In the genomic region with DNA sequence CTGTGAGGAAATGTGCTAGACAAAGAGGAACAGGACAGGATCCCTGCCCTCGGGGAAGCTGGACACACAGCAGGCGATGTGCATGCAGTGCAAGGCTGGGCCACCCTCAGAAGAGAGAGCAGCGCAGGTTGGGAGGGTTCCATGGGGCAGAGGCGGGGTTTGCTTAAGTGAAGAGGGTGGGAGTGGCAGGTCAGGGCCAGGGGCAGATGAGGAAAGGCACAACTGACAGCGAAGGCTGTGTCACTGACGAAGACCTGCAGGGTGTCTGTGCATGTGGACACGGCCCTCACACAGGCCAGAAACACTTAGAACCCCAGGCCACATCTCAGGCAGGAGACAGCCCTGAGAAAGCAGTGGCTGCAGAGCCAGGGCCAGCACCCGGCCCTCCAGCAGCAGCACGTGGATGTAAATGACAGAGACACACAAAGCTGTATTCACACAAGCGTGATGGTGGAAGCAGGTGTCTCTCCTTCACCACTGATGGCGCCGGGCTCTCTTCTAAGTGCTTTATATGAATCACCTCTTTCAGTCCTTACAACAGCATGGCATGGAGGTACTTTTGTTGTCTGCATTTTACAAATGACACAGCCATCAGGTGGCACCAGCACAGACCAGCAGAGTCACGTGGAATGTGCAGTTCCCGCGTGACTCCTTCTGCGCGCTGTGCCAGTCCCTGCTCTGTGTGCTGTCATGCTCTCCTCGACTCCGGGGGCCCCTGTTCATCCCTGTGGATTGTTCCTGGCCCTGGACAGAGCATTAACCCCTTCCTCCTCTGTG, we compare ENCODE assay signal across 17 cellular contexts. TPM values are rescaled to one million over a fixed set of nuclear protein-coding genes. Genes with fewer than 3 reads are reported as not detected.
DNase-seq lines count a peak whose midpoint lies in the region; ATAC-seq, FAIRE-seq and TF ChIP-seq lines count a peak whose summit lies in the region.
"Had no signal": no experiment of that assay in that cellular context is flagged by ENCODE, and none has a peak within 500 bp of the region (broad histone marks: within the 10 kb centered on the region; RNA-seq: fewer than 3 reads in every experiment).

No MANE protein-coding gene starts in this region.

- H3K79me1 ChIP-seq in H1 (ENCODE audit: low read depth, low read length), result no peaks in the 10 kb centered on the region

- CTCF ChIA-PET in H1 (lab: Charles Lee; ENCODE audit: partially characterized antibody), result interaction anchor here (0.8 to 21.1 kb wide), 7 partner anchors 10 to 132 kb away, joined by 3 to 385 read pairs (median 4); no protein-coding TSS in a partner anchor
- CTCF ChIA-PET in activated CD4-positive, alpha-beta memory T cell treated with anti-CD3 and anti-CD28 coated beads for 36 hours (lab: Charles Lee), result no interaction called here

- peaks cover 0 to 7% of the 10 kb centered on the region in 2 experiments for H4K20me1 ChIP-seq in H1 (replicated peaks in 1 of 2; ENCODE audit: control insufficient read depth in 1 of 2, insufficient read depth in 2 of 2, low read length in 2 of 2)
- H4K20me1 ChIP-seq: BLaER1 had no signal

- FAIRE-seq in H1 (lab: Jason Lieb, UNC), result no peak
- FAIRE-seq: endothelial cell of umbilical vein had no signal

- no peaks in the 10 kb centered on the region for H3K36me3 Mint-ChIP-seq in activated CD4-positive, alpha-beta memory T cell treated with anti-CD3 and anti-CD28 coated beads for 36 hours
- H3K36me3 Mint-ChIP-seq in naive thymus-derived CD8-positive, alpha-beta T cell, result no peaks in the 10 kb centered on the region

- no peak overlapping the region for H3K18ac ChIP-seq in H1 (ENCODE audit: extremely low read depth, low read length)

- H4K91ac ChIP-seq in H1 (replicated peaks; ENCODE audit: insufficient read length, low read length), result no peak overlapping the region

- TF ChIP-seq CTCF in H1 (IDR thresholded peaks at IDR 0.05; ENCODE audit: control extremely low read depth in 1 of 3, insufficient read depth in 1 of 3, low read depth in 1 of 3, low read length in 3 of 3), result no peak

- no peaks in the 10 kb centered on the region for H3K4me1 Mint-ChIP-seq in activated CD4-positive, alpha-beta memory T cell treated with anti-CD3 and anti-CD28 coated beads for 36 hours (ENCODE audit: low read depth)
- H3K4me1 Mint-ChIP-seq in naive thymus-derived CD8-positive, alpha-beta T cell, result peaks cover 0 to 2% (median 0%) of the 10 kb centered on the region in 4 donors

- intact Hi-C loops in activated CD4-positive, alpha-beta memory T cell treated with anti-CD3 and anti-CD28 coated beads for 36 hours (cut with micrococcal nuclease), result no loop called here

- no peak overlapping the region for H3K56ac ChIP-seq in H1 (replicated peaks; ENCODE audit: insufficient read length, low read depth, low read length)

- H2BK20ac ChIP-seq in H1 (ENCODE audit: low read length), result no peak overlapping the region

- 0 out of 2 replicates have a peak overlapping the region, but pooled peaks have one; percentile 5 for H2BK5ac ChIP-seq in H1 (ENCODE audit: low read depth, low read length)

- ATAC-seq in naive thymus-derived CD8-positive, alpha-beta T cell, result no peak
- ATAC-seq: activated CD8-positive, alpha-beta T cell treated with anti-CD3 and anti-CD28 coated beads for 36 hours; gastrocnemius medialis; right lobe of liver; SK-N-SH treated with all-trans-retinoic acid at 6 μM for 48 hours had no signal

- peaks cover 2 to 14% (median 7%) of the 10 kb centered on the region in 4 experiments for H3K4me1 ChIP-seq in H1 (replicated peaks in 1 of 4; ENCODE audit: control insufficient read depth in 3 of 4, insufficient read depth in 4 of 4, low read length in 3 of 4)
- H3K4me1 ChIP-seq: BLaER1, gastrocnemius medialis, right lobe of liver had no signal

- H3K4me3 Mint-ChIP-seq in activated CD4-positive, alpha-beta memory T cell treated with anti-CD3 and anti-CD28 coated beads for 36 hours, result no peak overlapping the region
- H3K4me3 Mint-ChIP-seq in naive thymus-derived CD8-positive, alpha-beta T cell, result no peak overlapping the region
- H3K4me3 Mint-ChIP-seq: activated CD8-positive, alpha-beta T cell treated with anti-CD3 and anti-CD28 coated beads for 36 hours had no signal

- H3K36me3 ChIP-seq in H1 (ENCODE audit: control insufficient read depth in 2 of 4, insufficient read depth in 4 of 4, low read length in 3 of 4), result no peaks in the 10 kb centered on the region
- H3K36me3 ChIP-seq: BLaER1, gastrocnemius medialis, right lobe of liver, suprapubic skin had no signal

- no peak overlapping the region for H2AFZ ChIP-seq in H1 (ENCODE audit: low read length)

- H3K27me3 Mint-ChIP-seq in activated CD4-positive, alpha-beta memory T cell treated with anti-CD3 and anti-CD28 coated beads for 36 hours, result no peaks in the 10 kb centered on the region
- peaks cover 0 to 5% (median 0%) of the 10 kb centered on the region in 5 donors for H3K27me3 Mint-ChIP-seq in naive thymus-derived CD8-positive, alpha-beta T cell
- H3K27me3 Mint-ChIP-seq: activated CD8-positive, alpha-beta T cell treated with anti-CD3 and anti-CD28 coated beads for 36 hours had no signal

- H3K9me3 Mint-ChIP-seq in activated CD4-positive, alpha-beta memory T cell treated with anti-CD3 and anti-CD28 coated beads for 36 hours, result no peaks in the 10 kb centered on the region
- H3K9me3 Mint-ChIP-seq in naive thymus-derived CD8-positive, alpha-beta T cell, result no peaks in the 10 kb centered on the region
- H3K9me3 Mint-ChIP-seq: activated CD8-positive, alpha-beta T cell treated with anti-CD3 and anti-CD28 coated beads for 36 hours had no signal

- no peak overlapping the region for H3K4me2 ChIP-seq in H1 (ENCODE audit: insufficient read depth in 1 of 2, low read depth in 2 of 2, low read length in 2 of 2)
- H3K4me2 ChIP-seq: BLaER1 had no signal

- H3K79me2 ChIP-seq in H1 (ENCODE audit: control insufficient read depth in 1 of 2, insufficient read depth in 2 of 2, low read length in 2 of 2), result no peaks in the 10 kb centered on the region

- H2BK120ac ChIP-seq in H1 (replicated peaks; ENCODE audit: low read depth, low read length), result no peak overlapping the region

- no peaks in the 10 kb centered on the region for H3K9me3 ChIP-seq in H1 (ENCODE audit: insufficient read depth in 2 of 2, low read depth in 1 of 2, low read length in 1 of 2)
- H3K9me3 ChIP-seq: BLaER1, gastrocnemius medialis, right lobe of liver, suprapubic skin had no signal

- no peaks in the 10 kb centered on the region for H3K27me3 ChIP-seq in H1 (replicated peaks in 1 of 4; ENCODE audit: control insufficient read depth in 3 of 4, extremely low read depth in 1 of 4, insufficient read depth in 3 of 4, low read length in 3 of 4)
- H3K27me3 ChIP-seq: BLaER1, gastrocnemius medialis, right lobe of liver, suprapubic skin had no signal

- no peak for TF ChIP-seq POLR2A in H1 (IDR thresholded peaks at IDR 0.05; ENCODE audit: control extremely low read depth in 1 of 2, low read depth in 2 of 2, low read length in 2 of 2)

- no peak overlapping the region for H3K23ac ChIP-seq in H1 (ENCODE audit: insufficient read length)

- no peak overlapping the region; the same call in 1 of the 2 replicates for H4K8ac ChIP-seq in H1 (ENCODE audit: extremely low read depth, insufficient read depth, low read length)

- no peak overlapping the region for H4K5ac ChIP-seq in H1 (ENCODE audit: insufficient read length, low read depth, low read length)

- H3K27ac Mint-ChIP-seq in activated CD4-positive, alpha-beta memory T cell treated with anti-CD3 and anti-CD28 coated beads for 36 hours, result no peak overlapping the region
- H3K27ac Mint-ChIP-seq in naive thymus-derived CD8-positive, alpha-beta T cell, result no peak overlapping the region
- H3K27ac Mint-ChIP-seq: activated CD8-positive, alpha-beta T cell treated with anti-CD3 and anti-CD28 coated beads for 36 hours had no signal

- no peak overlapping the region for H3K9ac ChIP-seq in H1 (replicated peaks in 1 of 4; ENCODE audit: extremely low read depth in 1 of 4, low read depth in 3 of 4, low read length in 3 of 4)
- H3K9ac ChIP-seq: BLaER1 had no signal

- no peak overlapping the region for H3K14ac ChIP-seq in H1 (ENCODE audit: insufficient read length)

- no peak overlapping the region for H2BK12ac ChIP-seq in H1 (ENCODE audit: low read depth, low read length)

- no peak overlapping the region for H3K4ac ChIP-seq in H1 (replicated peaks; ENCODE audit: insufficient read length, low read depth, low read length)

- POLR2A ChIA-PET in H1 (lab: Charles Lee; ENCODE audit: partially characterized antibody), result interaction anchor here (1.0 kb wide), 1 partner anchor 15 kb away, joined by 3 read pairs; no protein-coding TSS in a partner anchor
- POLR2A ChIA-PET in activated CD4-positive, alpha-beta memory T cell treated with anti-CD3 and anti-CD28 coated beads for 36 hours (lab: Charles Lee), result no interaction called here
- POLR2A ChIA-PET in naive thymus-derived CD8-positive, alpha-beta T cell (lab: Charles Lee), result no interaction called here

- H3K27ac ChIP-seq in H1 (ENCODE audit: low read depth, low read length), result no peak overlapping the region
- H3K27ac ChIP-seq: BLaER1, gastrocnemius medialis, right lobe of liver, suprapubic skin had no signal

- H3K23me2 ChIP-seq in H1 (ENCODE audit: low read depth, low read length), result no peaks in the 10 kb centered on the region

- H2AK5ac ChIP-seq in H1 (ENCODE audit: low read depth, low read length), result no peak overlapping the region

- no peak overlapping the region for H3K4me3 ChIP-seq in H1 (ENCODE audit: extremely low read depth in 1 of 4, insufficient read depth in 2 of 4, low read depth in 3 of 4, low read length in 4 of 4)
- H3K4me3 ChIP-seq: BLaER1, gastrocnemius medialis, right lobe of liver, suprapubic skin had no signal

- DNase-seq in NCI-H1436 (lab: John Stamatoyannopoulos, UW) (peak; percentile 38), NCI-H345 treated with DMSO at 0.1 percent for 48 hours (lab: John Stamatoyannopoulos, UW; ENCODE audit: unreplicated experiment) (peak; percentile 80), H1 (ENCODE audit: low read depth in 1 of 2, low spot score in 2 of 2) (no peak), nucleus accumbens (lab: John Stamatoyannopoulos, UW) (peak in 33 of 56 donors; percentile 8 to 70 (median 37)), T-helper 2 cell (no peak)
- DNase-seq in activated CD4-positive, alpha-beta memory T cell treated with anti-CD3 and anti-CD28 coated beads for 36 hours, result no peak
- no peak for DNase-seq in naive thymus-derived CD8-positive, alpha-beta T cell
- DNase-seq: activated CD8-positive, alpha-beta T cell treated with anti-CD3 and anti-CD28 coated beads for 36 hours; gastrocnemius medialis; Karpas-422; mesenchymal stem cell; NCI-H2171 treated with DMSO at 0.1 percent for 48 hours; right lobe of liver had no signal

- 87% methylated on average over 19 of the region's 19 CpGs; no CpG with 5 or more reads in 1 of the 2 experiments for WGBS in H1 (ENCODE audit: extremely low coverage in 1 of 2, insufficient coverage in 1 of 2, insufficient read length in 1 of 2, insufficient replicate concordance in 2 of 2, low coverage in 1 of 2, low lambda C conversion rate in 2 of 2, missing lambda C conversion rate in 1 of 2), 2 experiments

- H2BK15ac ChIP-seq in H1 (ENCODE audit: low read length), result no peak overlapping the region

- TF ChIP-seq RAD21 in H1 (IDR thresholded peaks at IDR 0.05 in 1 of 2, conservative IDR thresholded peaks at IDR 0.05 in 1 of 2; ENCODE audit: low read depth in 2 of 2, low read length in 2 of 2), result no peak

- no peak for TF ChIP-seq EP300 in H1 (IDR thresholded peaks at IDR 0.05; ENCODE audit: borderline replicate concordance in 1 of 2, low read depth in 2 of 2, low read length in 2 of 2)

RNA-seq across cellular contexts. Expression of a gene that starts 54.5 kb away (rescaled TPM):
- 3.9 and 4.0 TPM in 2 replicates for total RNA-seq in H1 (2021; fragmentation: NEBNext Ultra II Directional; extraction: Animal tissue kit (Norgen Biotek cat#: 25700))
- 7.3 and 8.2 TPM in 2 replicates for polyA plus RNA-seq in H1 (2011; rRNA removed)
- polyA plus RNA-seq in H1 (2011; cell fraction: cytosol; rRNA removed), result 4.9 TPM
- 10.5 TPM for polyA plus RNA-seq in H1 (2011; cell fraction: nucleus; rRNA removed)
- 3.3 to 7.0 TPM (median 5.5 TPM) in 4 replicates for polyA plus RNA-seq in H1 (2012, experiment 1 of 2)
- polyA plus RNA-seq in H1 (2012, experiment 2 of 2), result 3.4 TPM
- polyA plus RNA-seq in H1 (2013, experiment 1 of 2), result 2.2 TPM
- 2.6 TPM for polyA plus RNA-seq in H1 (2013, experiment 2 of 2)
- 5.0 and 7.4 TPM in 2 replicates for polyA minus RNA-seq in H1 (2011; rRNA and poly(A)+ RNA removed)
- 3.3 TPM for polyA minus RNA-seq in H1 (2011; cell fraction: cytosol; rRNA and poly(A)+ RNA removed)
- polyA minus RNA-seq in H1 (2011; cell fraction: nucleus; rRNA and poly(A)+ RNA removed), result 9.6 TPM
- not detected for total RNA-seq in activated CD4-positive, alpha-beta memory T cell treated with anti-CD3 and anti-CD28 coated beads for 36 hours
- total RNA-seq in naive thymus-derived CD8-positive, alpha-beta T cell, result not detected
- polyA plus RNA-seq in naive thymus-derived CD8-positive, alpha-beta T cell, result not detected
- total RNA-seq: activated CD8-positive, alpha-beta T cell treated with anti-CD3 and anti-CD28 coated beads for 36 hours had no signal

Comparison
In these comparisons a context has a peak if more than half of its experiments do, and no peak if none do; other contexts are left out.
1. DNase-seq: peak in NCI-H1436 (single experiment), NCI-H345 treated with DMSO at 0.1 percent for 48 hours (single experiment) and nucleus accumbens (33 of 56); none in H1 (0 of 2), T-helper 2 cell (0 of 5), activated CD4-positive, alpha-beta memory T cell treated with anti-CD3 and anti-CD28 coated beads for 36 hours (single experiment) and naive thymus-derived CD8-positive, alpha-beta T cell (0 of 10).